ENCODE assay signal across 25 cellular contexts in the genomic region with DNA sequence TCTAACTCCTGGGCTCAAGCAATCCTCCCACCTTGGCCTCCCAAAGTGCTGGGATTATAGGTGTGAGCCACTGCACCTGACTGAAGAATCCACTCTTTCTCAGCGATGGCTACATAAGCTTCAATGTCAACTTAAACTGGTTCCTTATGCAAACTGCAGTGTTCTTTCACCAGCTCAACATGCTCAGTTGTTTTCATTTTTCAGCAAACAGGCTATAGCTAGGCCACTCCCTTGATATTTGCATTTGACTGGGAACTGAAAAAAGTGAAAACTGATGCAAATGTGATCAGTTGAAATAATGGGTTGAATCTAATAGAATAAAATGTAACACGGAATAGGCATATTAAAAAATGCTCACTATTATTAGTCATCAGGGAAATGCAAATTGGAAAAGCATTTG.
DNase-seq lines count a peak whose midpoint lies in the region; ATAC-seq and TF ChIP-seq lines count a peak whose summit lies in the region.
"Had no signal": no experiment of that assay in that cellular context is flagged by ENCODE, and none has a peak within 500 bp of the region (broad histone marks: within the 10 kb centered on the region; RNA-seq: fewer than 3 reads in every experiment).

No MANE protein-coding gene starts in this region.

- peaks cover 51% of the 10 kb centered on the region for H3K4me1 ChIP-seq in DOHH2 (ENCODE audit: control insufficient read depth, low read length)
- H3K4me1 ChIP-seq in sigmoid colon: no peaks in the 10 kb centered on the region
- peaks cover 0 to 9% (median 3%) of the 10 kb centered on the region in 4 donors for H3K4me1 ChIP-seq in stomach
- peaks cover 8% of the 10 kb centered on the region for H3K4me1 ChIP-seq in suprapubic skin

- no peaks in the 10 kb centered on the region for H3K36me3 Mint-ChIP-seq in activated B cell treated with CpG ODN at 0.5 μM for 24 hours (ENCODE audit: low read depth)
- H3K36me3 Mint-ChIP-seq: CD4-positive, CD25-positive, alpha-beta regulatory T cell; T-cell had no signal

- 0 out of 2 replicates have a peak overlapping the region, but pooled peaks have one; percentile 27 for H3K4me3 ChIP-seq in DOHH2 (ENCODE audit: low read length)
- H3K4me3 ChIP-seq in sigmoid colon: no peak overlapping the region
- H3K4me3 ChIP-seq in stomach: no peak overlapping the region
- no peak overlapping the region for H3K4me3 ChIP-seq in suprapubic skin
- H3K4me3 ChIP-seq: BLaER1, GM23248, MG63 had no signal

- H3F3A ChIP-seq in DOHH2 (ENCODE audit: control insufficient read depth, insufficient read depth): no peaks in the 10 kb centered on the region

- H4K20me1 ChIP-seq in DOHH2 (ENCODE audit: control insufficient read depth, insufficient read depth, low read depth, low read length): no peaks in the 10 kb centered on the region
- H4K20me1 ChIP-seq: BLaER1 had no signal

- ATAC-seq in activated B cell treated with CpG ODN at 0.5 μM for 24 hours (ENCODE audit: low read depth): peak; percentile 15
- ATAC-seq: Panc1, T-cell had no signal

- peak overlapping the region; percentile 38 for H3K4me2 ChIP-seq in DOHH2 (ENCODE audit: low read length)
- H3K4me2 ChIP-seq: BLaER1 had no signal

- 59 to 75% methylated on average over 2 of the region's 2 CpGs for WGBS in sigmoid colon, 2 donors
- 34 to 52% (median 46%) methylated on average over 2 of the region's 2 CpGs for WGBS in stomach, 5 donors
- whole genome bisulfite sequencing in suprapubic skin: 56% methylated on average over 2 of the region's 2 CpGs

- intact Hi-C loops in activated B cell treated with CpG ODN at 0.5 μM for 24 hours (cut with micrococcal nuclease) (no loop called here), sigmoid colon (cut with DNase I) (no loop called here), stomach (cut with DNase I; ENCODE audit: low total_unique reads) (no loop called here)

- TF ChIP-seq POLR2A in sigmoid colon (IDR thresholded peaks at IDR 0.05): no peak
- TF ChIP-seq POLR2A in stomach (IDR thresholded peaks at IDR 0.05): no peak
- TF ChIP-seq POLR2A in suprapubic skin (IDR thresholded peaks at IDR 0.05): no peak

- H3K9me3 ChIP-seq in DOHH2 (ENCODE audit: control insufficient read depth, insufficient read depth, low read length) (no peaks in the 10 kb centered on the region), sigmoid colon (no peaks in the 10 kb centered on the region), stomach (no peaks in the 10 kb centered on the region), suprapubic skin (no peaks in the 10 kb centered on the region)
- H3K9me3 ChIP-seq: BLaER1, MG63 had no signal

- H3K4me1 Mint-ChIP-seq in activated B cell treated with CpG ODN at 0.5 μM for 24 hours: peaks cover 38% of the 10 kb centered on the region

- H3K27me3 ChIP-seq in DOHH2 (ENCODE audit: control insufficient read depth, low read length) (no peaks in the 10 kb centered on the region), sigmoid colon (no peaks in the 10 kb centered on the region), stomach (peaks cover 0 to under 1% (median 0%) of the 10 kb centered on the region in 3 donors), suprapubic skin (no peaks in the 10 kb centered on the region)
- H3K27me3 ChIP-seq: BLaER1, MG63 had no signal

- peak; percentile 25 for DNase-seq in NCI-H1048 (lab: John Stamatoyannopoulos, UW)
- no peak for DNase-seq in activated B cell treated with CpG ODN at 0.5 μM for 24 hours
- peak; percentile 14 for DNase-seq in sigmoid colon
- DNase-seq in activated T-cell treated with anti-CD3 and anti-CD28 coated beads, Interleukin-2, amount 50 U/mL, for 48 hours: no peak
- DNase-seq in stomach: no peak
- DNase-seq in suprapubic skin (ENCODE audit: low spot score in 2 of 2): no peak
- DNase-seq: CD4-positive, CD25-positive, alpha-beta regulatory T cell; GM23248; H7; KBM-7; MG63; NCI-H1417 treated with DMSO at 0.1 percent for 48 hours; NCI-H1694 treated with DMSO at 0.1 percent for 48 hours; NCI-H2081 treated with DMSO at 0.1 percent for 48 hours; NCI-H2171; NCI-H226; NCI-H510A treated with DMSO at 0.1 percent for 48 hours; NCI-H82; NK-92 treated with Interleukin-12 subunit alpha and Interleukin-12 subunit beta, amount 100 ng/mL, for 24 hours; SHP77; T-cell had no signal

- H3K27ac Mint-ChIP-seq in activated B cell treated with CpG ODN at 0.5 μM for 24 hours: no peak overlapping the region
- H3K27ac Mint-ChIP-seq: CD4-positive, CD25-positive, alpha-beta regulatory T cell; T-cell had no signal

- TF ChIP-seq EP300 in sigmoid colon (IDR thresholded peaks at IDR 0.05) (no peak), stomach (IDR thresholded peaks at IDR 0.05) (no peak), suprapubic skin (IDR thresholded peaks at IDR 0.05) (no peak)

- H3K79me2 ChIP-seq in DOHH2 (ENCODE audit: control insufficient read depth, low read length): no peaks in the 10 kb centered on the region

- POLR2A ChIA-PET in activated B cell treated with CpG ODN at 0.5 μM for 24 hours (lab: Charles Lee): no interaction called here

- CTCF ChIA-PET in activated B cell treated with CpG ODN at 0.5 μM for 24 hours (lab: Charles Lee): interaction anchor here (1.6 kb wide), 1 partner anchor 9 kb away, joined by 6 read pairs; no protein-coding TSS in a partner anchor

- H3K9me2 ChIP-seq in DOHH2 (replicated peaks; ENCODE audit: control insufficient read depth, low read length): no peaks in the 10 kb centered on the region

- no peak overlapping the region for H3K27ac ChIP-seq in DOHH2 (ENCODE audit: low read depth, low read length)
- H3K27ac ChIP-seq in sigmoid colon: no peak overlapping the region
- H3K27ac ChIP-seq in stomach: no peak overlapping the region
- no peak overlapping the region for H3K27ac ChIP-seq in suprapubic skin
- H3K27ac ChIP-seq: BLaER1, GM23248, RWPE1 had no signal

- TF ChIP-seq CTCF in DOHH2 (IDR thresholded peaks at IDR 0.05; ENCODE audit: low read depth, low read length, poor library complexity, severe bottlenecking) (no peak), activated B cell treated with CpG ODN at 0.5 μM for 24 hours (IDR thresholded peaks at IDR 0.05) (no peak), sigmoid colon (IDR thresholded peaks at IDR 0.05) (no peak), stomach (IDR thresholded peaks at IDR 0.05) (no peak), suprapubic skin (IDR thresholded peaks at IDR 0.05) (no peak)

- no peak overlapping the region for H3K4me3 Mint-ChIP-seq in activated B cell treated with CpG ODN at 0.5 μM for 24 hours
- H3K4me3 Mint-ChIP-seq: CD4-positive, CD25-positive, alpha-beta regulatory T cell; T-cell had no signal

- no peaks in the 10 kb centered on the region for H3K9me3 Mint-ChIP-seq in activated B cell treated with CpG ODN at 0.5 μM for 24 hours
- H3K9me3 Mint-ChIP-seq: T-cell had no signal

- H3K36me3 ChIP-seq in DOHH2 (ENCODE audit: control insufficient read depth, low read length) (no peaks in the 10 kb centered on the region), sigmoid colon (no peaks in the 10 kb centered on the region), stomach (no peaks in the 10 kb centered on the region), suprapubic skin (no peaks in the 10 kb centered on the region)
- H3K36me3 ChIP-seq: BLaER1, MG63 had no signal

- no peaks in the 10 kb centered on the region for H3K27me3 Mint-ChIP-seq in activated B cell treated with CpG ODN at 0.5 μM for 24 hours

Comparison
In these comparisons a context has a peak if more than half of its experiments do, and no peak if none do; other contexts are left out.
1. DNase-seq: peak in NCI-H1048 (single experiment) and sigmoid colon (single experiment); none in activated B cell treated with CpG ODN at 0.5 μM for 24 hours (single experiment), activated T-cell treated with anti-CD3 and anti-CD28 coated beads, Interleukin-2, amount 50 U/mL, for 48 hours (0 of 2), stomach (single experiment) and suprapubic skin (0 of 2).